Comparison of ENCODE assay signal across 8 cellular contexts in genomic region chr1:162561037-162561615, GRCh38. TPM values are rescaled to one million over a fixed set of nuclear protein-coding genes. Genes with fewer than 3 reads are reported as not detected.
DNase-seq lines count a peak whose midpoint lies in the region; ATAC-seq and TF ChIP-seq lines count a peak whose summit lies in the region.

No MANE protein-coding gene starts in this region.

- H3K79me2 ChIP-seq in H9 (ENCODE audit: insufficient read depth, low read length) (no peaks in the 10 kb centered on the region; the same call in 1 of the 2 replicates), neural cell (replicated peaks; ENCODE audit: insufficient read depth, low read length) (peaks cover 7% of the 10 kb centered on the region)

- no peak overlapping the region for H3K56ac ChIP-seq in H9 (ENCODE audit: insufficient read length, low read depth, low read length)

- no peak overlapping the region for H3T11ph ChIP-seq in H9 (ENCODE audit: low read length)

- peak overlapping the region; percentile 95 for H3K14ac ChIP-seq in H9 (ENCODE audit: insufficient read depth, low read length)

- H3K4me1 ChIP-seq in ES-I3 (ENCODE audit: insufficient read depth, low read length) (no peaks in the 10 kb centered on the region), H9 (ENCODE audit: insufficient read depth, low read length) (no peaks in the 10 kb centered on the region; the same call in 1 of the 2 replicates)

- H3K23ac ChIP-seq in H9 (ENCODE audit: insufficient read length, low read depth, low read length): no peak overlapping the region

- no peak overlapping the region for H4K91ac ChIP-seq in H9 (ENCODE audit: insufficient read length, low read depth, low read length)

- H3K4me2 ChIP-seq in H9 (ENCODE audit: insufficient read depth, insufficient read length, low read length): peak overlapping the region; percentile 71
- peak overlapping the region; percentile 54 for H3K4me2 ChIP-seq in neural cell (ENCODE audit: low read length)

- peak overlapping the region; percentile 60 to 96 (median 88); a peak in 5 of 7 replicates for H3K27ac Mint-ChIP-seq in H9
- peak overlapping the region; percentile 94 to 97 for H3K27ac Mint-ChIP-seq in stimulated activated naive CD8-positive, alpha-beta T cell treated with anti-CD3 and anti-CD28 coated beads, Interleukin-15, amount 100 ng/mL, for 72 hours

- no peak overlapping the region for H2BK15ac ChIP-seq in H9 (ENCODE audit: low read depth, low read length)

- peak overlapping the region; percentile 99 for H3K4me3 ChIP-seq in neural cell (ENCODE audit: low read length)

- no peak for TF ChIP-seq RAD21 in neural cell (conservative IDR thresholded peaks at IDR 0.05)

- H3K36me3 Mint-ChIP-seq in H9 (ENCODE audit: insufficient read depth in 1 of 3, low read depth in 3 of 3): peaks cover 0 to under 1% (median 0%) of the 10 kb centered on the region in 3 experiments; a peak in 1 of 7 replicates

- no peak overlapping the region for H2BK12ac ChIP-seq in H9 (ENCODE audit: insufficient read length, low read depth, low read length)

- no peaks in the 10 kb centered on the region for H3K27me3 ChIP-seq in H9 (ENCODE audit: insufficient read depth, low read length)
- H3K27me3 ChIP-seq in neural cell (ENCODE audit: insufficient read depth, low read depth, low read length): no peaks in the 10 kb centered on the region

- peak; percentile 93 for ATAC-seq in stimulated activated naive CD8-positive, alpha-beta T cell treated with anti-CD3 and anti-CD28 coated beads, Interleukin-15, amount 100 ng/mL, for 72 hours

- no peaks in the 10 kb centered on the region for H3K9me3 ChIP-seq in ES-I3 (ENCODE audit: control insufficient read depth, insufficient read depth, low read length)
- no peaks in the 10 kb centered on the region for H3K9me3 ChIP-seq in H9 (ENCODE audit: control insufficient read depth, low read depth, low read length)
- no peaks in the 10 kb centered on the region for H3K9me3 ChIP-seq in neural cell (ENCODE audit: low read length)

- H4K8ac ChIP-seq in H9 (replicated peaks; ENCODE audit: insufficient read length, low read depth, low read length): no peak overlapping the region

- H3K18ac ChIP-seq in H9 (ENCODE audit: insufficient read length, low read depth, low read length): peak overlapping the region; percentile 87

- TF ChIP-seq POLR2A in Raji (IDR thresholded peaks at IDR 0.05; ENCODE audit: insufficient read depth, low read depth, low read length): peak; percentile 86

- no peak overlapping the region for H2BK5ac ChIP-seq in H9 (ENCODE audit: insufficient read length, low read length)

- DNase-seq in H9 (peak; percentile 98), M059J (ENCODE audit: low read depth) (peak; percentile 98), fibroblast of the conjunctiva (ENCODE audit: low read depth) (peak; percentile 94)
- peak; percentile 99 for DNase-seq in activated effector memory CD4-positive, alpha-beta T cell treated with anti-CD3 and anti-CD28 coated beads, Interleukin-2, amount 50 U/mL, for 16 hours
- peak; percentile 95 to 96 for DNase-seq in stimulated activated naive CD8-positive, alpha-beta T cell treated with anti-CD3 and anti-CD28 coated beads, Interleukin-15, amount 100 ng/mL, for 72 hours

- no peak overlapping the region for H4K5ac ChIP-seq in H9 (ENCODE audit: insufficient read length, low read depth, low read length)

- no peak for TF ChIP-seq EP300 in neural cell (conservative IDR thresholded peaks at IDR 0.05; ENCODE audit: poor library complexity, severe bottlenecking)

- H3F3A ChIP-seq in neural cell (ENCODE audit: insufficient read depth, low read length, poor library complexity, severe bottlenecking): no peaks in the 10 kb centered on the region

- peaks cover 4% of the 10 kb centered on the region for H3K27me3 Mint-ChIP-seq in H9 (ENCODE audit: low read depth)
- H3K27me3 Mint-ChIP-seq in stimulated activated naive CD8-positive, alpha-beta T cell treated with anti-CD3 and anti-CD28 coated beads, Interleukin-15, amount 100 ng/mL, for 72 hours: no peaks in the 10 kb centered on the region

- peak overlapping the region; percentile 68 for H3K9ac ChIP-seq in ES-I3 (ENCODE audit: low read depth, low read length)
- H3K9ac ChIP-seq in H9 (ENCODE audit: extremely low read depth, insufficient read length, low read length): peak overlapping the region; percentile 39
- peak overlapping the region; percentile 78 for H3K9ac ChIP-seq in neural cell (ENCODE audit: low read length)

- no CpG with 5 or more reads among the region's 53 CpGs for WGBS in H9 (ENCODE audit: extremely low coverage, insufficient read length, low lambda C conversion rate)

- peaks cover 5% of the 10 kb centered on the region for H3K23me2 ChIP-seq in H9 (ENCODE audit: insufficient read length, low read depth, low read length, poor library complexity, severe bottlenecking)

- TF ChIP-seq CTCF in H9 (conservative IDR thresholded peaks at IDR 0.05) (no peak), neural cell (IDR thresholded peaks at IDR 0.05; ENCODE audit: poor library complexity, severe bottlenecking) (no peak)

- H2BK20ac ChIP-seq in H9 (ENCODE audit: low read depth, low read length, poor library complexity, severe bottlenecking): no peak overlapping the region

- H2BK120ac ChIP-seq in H9 (ENCODE audit: low read depth, low read length, poor library complexity, severe bottlenecking): no peak overlapping the region

- H3K9me3 Mint-ChIP-seq in H9: no peaks in the 10 kb centered on the region
- no peaks in the 10 kb centered on the region for H3K9me3 Mint-ChIP-seq in stimulated activated naive CD8-positive, alpha-beta T cell treated with anti-CD3 and anti-CD28 coated beads, Interleukin-15, amount 100 ng/mL, for 72 hours

- no peak overlapping the region for H3K4ac ChIP-seq in H9 (ENCODE audit: low read depth, low read length)

- H2AFZ ChIP-seq in H9 (ENCODE audit: low read length) (no peak overlapping the region), neural cell (ENCODE audit: low read depth, low read length) (peak overlapping the region; percentile 60)

- H3K9me2 ChIP-seq in neural cell (ENCODE audit: insufficient read depth, low read length): no peaks in the 10 kb centered on the region

- peaks cover 18 to 19% of the 10 kb centered on the region in 2 experiments for H3K4me1 Mint-ChIP-seq in H9
- H3K4me1 Mint-ChIP-seq in stimulated activated naive CD8-positive, alpha-beta T cell treated with anti-CD3 and anti-CD28 coated beads, Interleukin-15, amount 100 ng/mL, for 72 hours: peaks cover 53% of the 10 kb centered on the region

- peak overlapping the region; percentile 84 to 89 for H3K4me3 Mint-ChIP-seq in H9
- peak overlapping the region; percentile 89 to 99 for H3K4me3 Mint-ChIP-seq in stimulated activated naive CD8-positive, alpha-beta T cell treated with anti-CD3 and anti-CD28 coated beads, Interleukin-15, amount 100 ng/mL, for 72 hours

- H3K27ac ChIP-seq in H9 (ENCODE audit: insufficient read length, low read depth, low read length): no peak overlapping the region
- peak overlapping the region; percentile 63 for H3K27ac ChIP-seq in neural cell (ENCODE audit: low read length)

- H4K20me1 ChIP-seq in H9 (ENCODE audit: control insufficient read depth, insufficient read depth, insufficient read length): peaks cover 2% of the 10 kb centered on the region
- no peaks in the 10 kb centered on the region for H4K20me1 ChIP-seq in neural cell (ENCODE audit: insufficient read depth)

- H2AK5ac ChIP-seq in H9 (ENCODE audit: insufficient read length, low read length): no peak overlapping the region

- H3K36me3 ChIP-seq in ES-I3 (ENCODE audit: insufficient read depth, low read length) (no peaks in the 10 kb centered on the region), neural cell (ENCODE audit: insufficient read depth, low read length) (no peaks in the 10 kb centered on the region)

- H3K79me1 ChIP-seq in H9 (ENCODE audit: insufficient read depth, low read depth, low read length, poor library complexity, severe bottlenecking): peaks cover 3% of the 10 kb centered on the region

TF ChIP-seq in neural cell, 6 proteins besides CTCF, POLR2A, EP300 and RAD21:
- TF ChIP-seq EZH2 (IDR thresholded peaks at IDR 0.05; ENCODE audit: borderline replicate concordance, insufficient read depth, low read length, poor library complexity, severe bottlenecking): no peak
- TF ChIP-seq TAF1 (IDR thresholded peaks at IDR 0.05; ENCODE audit: low read depth): no peak
- peak; percentile 62 for TF ChIP-seq POLR2AphosphoS5 (IDR thresholded peaks at IDR 0.05)

RNA-seq across cellular contexts. Expression of gene UAP1, which starts 0.4 kb away (rescaled TPM):
- total RNA-seq in H9 (2021): 25.8 and 26.9 TPM in 2 replicates
- 112 and 137 TPM in 2 replicates for total RNA-seq in M059J (2014; rRNA removed; shearing (Covaris generic))
- 32.3 and 40.1 TPM in 2 replicates for polyA plus RNA-seq in neural cell
- 42.4 and 45.7 TPM in 2 replicates for polyA minus RNA-seq in neural cell
